In genomic region chr12:44589697-44590096, GRCh38 we compare ENCODE assay signal across 19 cellular contexts.
DNase-seq lines count a peak whose midpoint lies in the region; ATAC-seq and TF ChIP-seq lines count a peak whose summit lies in the region.
"Had no signal": no experiment of that assay in that cellular context is flagged by ENCODE, and none has a peak within 500 bp of the region (broad histone marks: within the 10 kb centered on the region; RNA-seq: fewer than 3 reads in every experiment).

No MANE protein-coding gene starts in this region.

- H3K27ac ChIP-seq in GM23338 (ENCODE audit: low read depth): no peak overlapping the region
- no peak overlapping the region for H3K27ac ChIP-seq in epithelial cell of prostate
- H3K27ac ChIP-seq: skin epidermis had no signal

- no peaks in the 10 kb centered on the region for H3K27me3 ChIP-seq in GM23338 (ENCODE audit: insufficient read depth)

- no peak overlapping the region for H2AFZ ChIP-seq in GM23338

- no peaks in the 10 kb centered on the region; the same call in 1 of the 3 replicates for H3K36me3 Mint-ChIP-seq in GM23338 (ENCODE audit: low read depth)
- H3K36me3 Mint-ChIP-seq: memory B cell had no signal

- H3K79me2 ChIP-seq in GM23338 (replicated peaks; ENCODE audit: insufficient read depth): no peaks in the 10 kb centered on the region

- peaks cover 5% of the 10 kb centered on the region; the same call in 1 of the 2 replicates for H3K9me2 ChIP-seq in GM23338 (ENCODE audit: insufficient read depth)

- H3K36me3 ChIP-seq in GM23338 (ENCODE audit: insufficient read depth): no peaks in the 10 kb centered on the region

- no peak overlapping the region for H3K4me3 ChIP-seq in GM23338
- H3K4me3 ChIP-seq: skin epidermis had no signal

- H3K4me3 Mint-ChIP-seq in GM23338: no peak overlapping the region
- H3K4me3 Mint-ChIP-seq: activated T-cell treated with anti-CD3 and anti-CD28 coated beads, Interleukin-2, amount 50 U/mL, for 4 hours; memory B cell; naive thymus-derived CD8-positive, alpha-beta T cell; T-cell had no signal

- peaks cover 14% of the 10 kb centered on the region for H3K4me1 Mint-ChIP-seq in GM23338
- H3K4me1 Mint-ChIP-seq: memory B cell had no signal

- ATAC-seq in GM23338 (no peak), GM19023 (IDR thresholded peaks at IDR 0.05; ENCODE audit: unreplicated experiment) (no peak), esophagus mucosa (no peak)
- ATAC-seq: activated T-cell treated with anti-CD3 and anti-CD28 coated beads, Interleukin-2, amount 50 U/mL, for 4 hours; naive thymus-derived CD8-positive, alpha-beta T cell; Right ventricle myocardium inferior; T-cell had no signal

- H3K27ac Mint-ChIP-seq in GM23338: peak overlapping the region; percentile 29; the same call in 1 of the 2 replicates
- H3K27ac Mint-ChIP-seq: memory B cell, T-cell had no signal

- H3K4me1 ChIP-seq in GM23338 (ENCODE audit: insufficient read depth): peaks cover 10% of the 10 kb centered on the region

- H4K20me1 ChIP-seq in GM23338 (replicated peaks; ENCODE audit: insufficient read depth): no peaks in the 10 kb centered on the region

- H3K4me2 ChIP-seq in GM23338: no peak overlapping the region

- no peak for TF ChIP-seq CTCF in GM23338 (conservative IDR thresholded peaks at IDR 0.05; ENCODE audit: low read depth in 2 of 2)

- no peaks in the 10 kb centered on the region for H3F3A ChIP-seq in GM23338 (replicated peaks; ENCODE audit: low read depth)

- intact Hi-C loops in posterior vena cava (cut with DNase I): no loop called here

- no peaks in the 10 kb centered on the region for H3K9me3 Mint-ChIP-seq in GM23338
- H3K9me3 Mint-ChIP-seq: activated T-cell treated with anti-CD3 and anti-CD28 coated beads, Interleukin-2, amount 50 U/mL, for 4 hours had no signal

- H3K27me3 Mint-ChIP-seq in GM23338 (ENCODE audit: insufficient read depth, low read depth, poor library complexity): peaks cover 1% of the 10 kb centered on the region
- H3K27me3 Mint-ChIP-seq: memory B cell; naive thymus-derived CD8-positive, alpha-beta T cell; T-cell had no signal

- DNase-seq in A172 (ENCODE audit: low spot score): peak; percentile 26
- DNase-seq in GM23338 (ENCODE audit: low spot score): no peak
- DNase-seq in NCI-H69 (lab: John Stamatoyannopoulos, UW): peak; percentile 28
- peak; percentile 1 for DNase-seq in epithelial cell of prostate (ENCODE audit: low read depth, low spot score)
- DNase-seq in EL: no peak
- no peak for DNase-seq in posterior vena cava (ENCODE audit: low spot score)
- DNase-seq: activated CD4-positive, alpha-beta T cell treated with anti-CD3 and anti-CD28 coated beads, Interleukin-2, amount 50 U/mL, for 1 hour; activated T-cell treated with anti-CD3 and anti-CD28 coated beads, Interleukin-2, amount 50 U/mL, for 4 hours; central memory CD4-positive, alpha-beta T cell; Karpas-422; naive thymus-derived CD8-positive, alpha-beta T cell; NCI-H1417; stimulated activated CD4-positive, alpha-beta T cell treated with anti-CD3 and anti-CD28 coated beads, Interleukin-2, amount 100 ng/mL, for 48 hours; T-cell had no signal

TF ChIP-seq in GM23338, 12 proteins besides CTCF, POLR2A, EP300 and RAD21 (continues in another document):
- TF ChIP-seq ETS1 (IDR thresholded peaks at IDR 0.05): no peak
- TF ChIP-seq ZNF114 (CRISPR knock-in tag; IDR thresholded peaks at IDR 0.05): no peak
- TF ChIP-seq EZH2 (IDR thresholded peaks at IDR 0.05; ENCODE audit: low read depth, unreplicated experiment): no peak
- no peak for TF ChIP-seq STAT1 (IDR thresholded peaks at IDR 0.05; ENCODE audit: unreplicated experiment)
- no peak for TF ChIP-seq ZNF462 (CRISPR knock-in tag; IDR thresholded peaks at IDR 0.05)
- TF ChIP-seq ZNF331 (CRISPR knock-in tag; IDR thresholded peaks at IDR 0.05; ENCODE audit: low read depth): no peak
- TF ChIP-seq CREB1 (CRISPR knock-in tag; IDR thresholded peaks at IDR 0.05; ENCODE audit: low read depth): no peak

Comparison
In these comparisons a context has a peak if more than half of its experiments do, and no peak if none do; other contexts are left out.
1. DNase-seq: peak in A172 (single experiment), NCI-H69 (single experiment) and epithelial cell of prostate (single experiment); none in GM23338 (single experiment), EL (single experiment) and posterior vena cava (single experiment).